In genomic region chr17:75558666-75559530, GRCh38 we compare ENCODE assay signal across 21 cellular contexts. TPM values are rescaled to one million over a fixed set of nuclear protein-coding genes. Genes with fewer than 3 reads are reported as not detected.
DNase-seq lines count a peak whose midpoint lies in the region; ATAC-seq, FAIRE-seq and TF ChIP-seq lines count a peak whose summit lies in the region.
"Had no signal": no experiment of that assay in that cellular context is flagged by ENCODE, and none has a peak within 500 bp of the region (broad histone marks: within the 10 kb centered on the region; RNA-seq: fewer than 3 reads in every experiment).

No MANE protein-coding gene starts in this region.

- intact Hi-C loops in kidney (cut with DNase I): no loop called here

- H3K9me3 Mint-ChIP-seq in activated CD4-positive, alpha-beta T cell treated with anti-CD3 and anti-CD28 coated beads, Interleukin-2, amount 10 ng/mL, durations not matched to agents 7 days and 5 days: no peaks in the 10 kb centered on the region
- H3K9me3 Mint-ChIP-seq: activated naive CD4-positive, alpha-beta T cell treated with anti-CD3 and anti-CD28 coated beads, Interleukin-2, amount 50 U/mL, for 72 hours; dendritic cell treated with granulocyte-macrophage colony-stimulating factor and Interleukin-4, amounts not matched to agents 40 ng/mL and 50 ng/mL, for 4 days; stimulated activated effector memory CD8-positive, alpha-beta T cell treated with anti-CD3 and anti-CD28 coated beads, Interleukin-12 subunit alpha, Interleukin-12 subunit beta, amount 100 ng/mL, for 72 hours had no signal

- no peak for FAIRE-seq in kidney (lab: Jason Lieb, UNC)

- no peak for DNase-seq in activated CD4-positive, alpha-beta T cell treated with anti-CD3 and anti-CD28 coated beads, Interleukin-2, amount 10 ng/mL, durations not matched to agents 7 days and 5 days
- DNase-seq in activated CD4-positive, alpha-beta T cell treated with anti-CD3 and anti-CD28 coated beads for 1 hour: no peak
- DNase-seq in kidney: no peak
- DNase-seq in activated CD4-positive, CD25-positive, alpha-beta regulatory T cell treated with anti-CD3 and anti-CD28 coated beads, Interleukin-2, amount 50 U/mL, for 72 hours: no peak
- DNase-seq: activated CD8-positive, alpha-beta T cell treated with anti-CD3 and anti-CD28 coated beads, Interleukin-2, amount 10 ng/mL, durations not matched to agents 7 days and 5 days; activated T-cell treated with anti-CD3 and anti-CD28 coated beads, Interleukin-2, amount 50 U/mL, for 48 hours; foreskin melanocyte; kidney glomerular epithelial cell; NCI-H1417 treated with DMSO at 0.1 percent for 48 hours; NCI-H526 treated with DMSO at 0.1 percent for 48 hours; SHP77 treated with DMSO at 0.1 percent for 48 hours; T-helper 1 cell; tibial artery had no signal

- TF ChIP-seq CTCF in kidney (IDR thresholded peaks at IDR 0.05; ENCODE audit: borderline replicate concordance, extremely low read depth, insufficient read depth): no peak

- CTCF ChIA-PET in activated CD4-positive, alpha-beta T cell treated with anti-CD3 and anti-CD28 coated beads, Interleukin-2, amount 10 ng/mL, durations not matched to agents 7 days and 5 days (lab: Charles Lee): interaction anchor here (1.4 kb wide), 1 partner anchor 22 kb away, joined by 3 read pairs; no protein-coding TSS in a partner anchor

- H3K4me1 Mint-ChIP-seq in activated CD4-positive, alpha-beta T cell treated with anti-CD3 and anti-CD28 coated beads, Interleukin-2, amount 10 ng/mL, durations not matched to agents 7 days and 5 days: no peaks in the 10 kb centered on the region
- H3K4me1 Mint-ChIP-seq: brain; stimulated activated effector memory CD8-positive, alpha-beta T cell treated with anti-CD3 and anti-CD28 coated beads, Interleukin-12 subunit alpha, Interleukin-12 subunit beta, amount 100 ng/mL, for 72 hours had no signal

- H3K36me3 Mint-ChIP-seq in activated CD4-positive, alpha-beta T cell treated with anti-CD3 and anti-CD28 coated beads, Interleukin-2, amount 10 ng/mL, durations not matched to agents 7 days and 5 days (ENCODE audit: low read depth): no peaks in the 10 kb centered on the region
- H3K36me3 Mint-ChIP-seq: activated naive CD4-positive, alpha-beta T cell treated with anti-CD3 and anti-CD28 coated beads, Interleukin-2, amount 50 U/mL, for 72 hours; brain had no signal

- peaks cover 12 to 19% of the 10 kb centered on the region in 2 donors for H3K36me3 ChIP-seq in kidney (ENCODE audit: control insufficient read depth in 1 of 2, insufficient read depth in 2 of 2, low read length in 2 of 2)

- H3K4me3 ChIP-seq in kidney (ENCODE audit: low read length in 2 of 2): no peak overlapping the region
- H3K4me3 ChIP-seq: tibial artery had no signal

- no peaks in the 10 kb centered on the region for H3K9me3 ChIP-seq in kidney (ENCODE audit: control insufficient read depth in 1 of 2, low read length in 2 of 2)
- H3K9me3 ChIP-seq: tibial artery had no signal

- H3K4me3 Mint-ChIP-seq in activated CD4-positive, alpha-beta T cell treated with anti-CD3 and anti-CD28 coated beads, Interleukin-2, amount 10 ng/mL, durations not matched to agents 7 days and 5 days: no peak overlapping the region
- H3K4me3 Mint-ChIP-seq: activated CD8-positive, alpha-beta T cell treated with anti-CD3 and anti-CD28 coated beads, Interleukin-2, amount 10 ng/mL, durations not matched to agents 7 days and 5 days; brain; dendritic cell treated with granulocyte-macrophage colony-stimulating factor and Interleukin-4, amounts not matched to agents 40 ng/mL and 50 ng/mL, for 4 days; stimulated activated effector memory CD8-positive, alpha-beta T cell treated with anti-CD3 and anti-CD28 coated beads, Interleukin-12 subunit alpha, Interleukin-12 subunit beta, amount 100 ng/mL, for 72 hours had no signal

- POLR2A ChIA-PET in activated CD4-positive, alpha-beta T cell treated with anti-CD3 and anti-CD28 coated beads, Interleukin-2, amount 10 ng/mL, durations not matched to agents 7 days and 5 days (lab: Charles Lee): no interaction called here

- H3K27me3 Mint-ChIP-seq in activated CD4-positive, alpha-beta T cell treated with anti-CD3 and anti-CD28 coated beads, Interleukin-2, amount 10 ng/mL, durations not matched to agents 7 days and 5 days: no peaks in the 10 kb centered on the region
- H3K27me3 Mint-ChIP-seq: brain; dendritic cell treated with granulocyte-macrophage colony-stimulating factor and Interleukin-4, amounts not matched to agents 40 ng/mL and 50 ng/mL, for 4 days had no signal

- H3K27ac ChIP-seq in kidney (ENCODE audit: low read depth in 2 of 2, low read length in 2 of 2) (peak overlapping the region; percentile 21 to 90), temporal lobe (ENCODE audit: low read depth, low read length) (peak overlapping the region; percentile 91)
- H3K27ac ChIP-seq: epithelial cell of prostate, tibial artery, VCaP had no signal

- ATAC-seq in GM21360 (IDR thresholded peaks at IDR 0.05; ENCODE audit: unreplicated experiment): no peak
- ATAC-seq: activated CD8-positive, alpha-beta T cell treated with anti-CD3 and anti-CD28 coated beads, Interleukin-2, amount 10 ng/mL, durations not matched to agents 7 days and 5 days; activated naive CD4-positive, alpha-beta T cell treated with anti-CD3 and anti-CD28 coated beads, Interleukin-2, amount 50 U/mL, for 72 hours; stimulated activated effector memory CD8-positive, alpha-beta T cell treated with anti-CD3 and anti-CD28 coated beads, Interleukin-12 subunit alpha, Interleukin-12 subunit beta, amount 100 ng/mL, for 72 hours had no signal

- H3K9ac ChIP-seq in kidney (ENCODE audit: low read length in 2 of 2): no peak overlapping the region

- H3K4me1 ChIP-seq in kidney (ENCODE audit: control insufficient read depth in 1 of 2, insufficient read depth in 1 of 2, low read depth in 1 of 2, low read length in 2 of 2): peaks cover 30 to 38% of the 10 kb centered on the region in 2 donors

- peak overlapping the region; percentile 52 for H3K27ac Mint-ChIP-seq in activated CD4-positive, alpha-beta T cell treated with anti-CD3 and anti-CD28 coated beads, Interleukin-2, amount 10 ng/mL, durations not matched to agents 7 days and 5 days
- H3K27ac Mint-ChIP-seq: activated CD8-positive, alpha-beta T cell treated with anti-CD3 and anti-CD28 coated beads, Interleukin-2, amount 10 ng/mL, durations not matched to agents 7 days and 5 days; activated naive CD4-positive, alpha-beta T cell treated with anti-CD3 and anti-CD28 coated beads, Interleukin-2, amount 50 U/mL, for 72 hours; dendritic cell treated with granulocyte-macrophage colony-stimulating factor and Interleukin-4, amounts not matched to agents 40 ng/mL and 50 ng/mL, for 4 days had no signal

RNA-seq across cellular contexts. Expression of gene MYO15B, which starts 28.7 kb away (rescaled TPM):
- total RNA-seq in activated CD4-positive, alpha-beta T cell treated with anti-CD3 and anti-CD28 coated beads, Interleukin-2, amount 10 ng/mL, durations not matched to agents 7 days and 5 days: 10 to 100 TPM; 11.0 to 13.4 TPM
- total RNA-seq in kidney (286 TPM), temporal lobe (20.4 TPM)
- 139 TPM for polyA plus RNA-seq in kidney (ENCODE audit: insufficient read depth, low read depth, low replicate concordance)

RNA-seq across cellular contexts. Expression of gene LLGL2, which starts 33.4 kb away (rescaled TPM):
- total RNA-seq in activated CD4-positive, alpha-beta T cell treated with anti-CD3 and anti-CD28 coated beads, Interleukin-2, amount 10 ng/mL, durations not matched to agents 7 days and 5 days: 10 to 100 TPM; 17.8 to 24.2 TPM
- total RNA-seq in kidney (262 TPM), temporal lobe (0.74 TPM)
- 181 TPM for polyA plus RNA-seq in kidney (ENCODE audit: insufficient read depth, low read depth, low replicate concordance)

RNA-seq across cellular contexts. Expression of gene TSEN54, which starts 42.6 kb away (rescaled TPM):
- total RNA-seq in activated CD4-positive, alpha-beta T cell treated with anti-CD3 and anti-CD28 coated beads, Interleukin-2, amount 10 ng/mL, durations not matched to agents 7 days and 5 days: 10 to 100 TPM; 48.8 to 59.2 TPM
- total RNA-seq in kidney: 25.8 TPM
- 33.8 TPM for polyA plus RNA-seq in kidney (ENCODE audit: insufficient read depth, low read depth, low replicate concordance)
- 7.6 TPM for total RNA-seq in temporal lobe

RNA-seq across cellular contexts. Expression of gene CASKIN2, which starts 43.6 kb away (rescaled TPM):
- 1 to 10 TPM in 1 of 2 experiments, under 1 TPM in 1; 0.47 to 1.1 TPM for total RNA-seq in activated CD4-positive, alpha-beta T cell treated with anti-CD3 and anti-CD28 coated beads, Interleukin-2, amount 10 ng/mL, durations not matched to agents 7 days and 5 days
- total RNA-seq in kidney (98.6 TPM), temporal lobe (5.7 TPM)
- 25.0 TPM for polyA plus RNA-seq in kidney (ENCODE audit: insufficient read depth, low read depth, low replicate concordance)

Comparison
In these comparisons a context has a peak if more than half of its experiments do, and no peak if none do; other contexts are left out.
1. RNA of gene MYO15B, which starts 28.7 kb away (total RNA-seq): 286 TPM in kidney (single experiment); 20.4 TPM in temporal lobe (single experiment) and 11.0 to 13.4 TPM in activated CD4-positive, alpha-beta T cell treated with anti-CD3 and anti-CD28 coated beads, Interleukin-2, amount 10 ng/mL, durations not matched to agents 7 days and 5 days; every median in the first group is over 10 times any median in the second.
2. RNA of gene LLGL2, which starts 33.4 kb away (total RNA-seq): 262 TPM in kidney (single experiment) and 17.8 to 24.2 TPM in activated CD4-positive, alpha-beta T cell treated with anti-CD3 and anti-CD28 coated beads, Interleukin-2, amount 10 ng/mL, durations not matched to agents 7 days and 5 days; 0.74 TPM in temporal lobe (single experiment); every median in the first group is over 10 times any median in the second.